In the genomic region with DNA sequence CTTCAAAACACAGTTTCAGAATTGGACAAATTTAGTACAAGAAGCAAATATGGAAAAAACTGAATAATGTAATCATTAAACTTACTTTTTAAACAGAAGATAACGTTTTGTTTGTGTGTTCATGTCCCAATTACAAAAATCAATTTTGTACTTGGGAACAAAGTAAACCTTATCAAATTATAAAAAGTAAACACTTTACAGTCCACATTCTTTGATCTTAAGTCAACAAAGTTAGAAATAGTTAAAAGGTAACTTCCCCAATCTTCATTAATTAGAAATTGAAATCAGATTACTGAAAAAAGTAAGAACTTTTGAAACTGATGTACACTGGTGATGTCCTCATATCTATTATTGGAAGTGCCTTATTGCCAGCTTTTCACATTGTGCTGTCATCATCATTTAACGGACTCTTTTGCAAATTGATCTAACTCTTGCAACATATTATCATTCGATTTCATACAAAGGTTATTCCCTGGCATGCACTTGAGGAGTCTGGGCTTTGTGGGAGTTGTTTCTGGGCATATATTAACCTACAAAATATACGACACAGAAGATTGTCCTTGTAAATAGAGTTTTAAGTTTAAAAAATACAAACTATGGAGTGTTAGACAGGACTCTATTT, we compare ENCODE assay signal across 22 cellular contexts. TPM values are rescaled to one million over a fixed set of nuclear protein-coding genes. Genes with fewer than 3 reads are reported as not detected.
A peak's percentile ranks its signal among the peaks of the same experiment; 100 is the strongest.
DNase-seq lines count a peak whose midpoint lies in the region; ATAC-seq, FAIRE-seq and TF ChIP-seq lines count a peak whose summit lies in the region.
"Had no signal": no experiment of that assay in that cellular context is flagged by ENCODE, and none has a peak within 500 bp of the region (broad histone marks: within the 10 kb centered on the region; RNA-seq: fewer than 3 reads in every experiment).

No MANE protein-coding gene starts in this region.

- in situ Hi-C loops in K562 (cut with MboI), result no loop called here

- POLR2A ChIA-PET in K562 (lab: Yijun Ruan, JAX), result no interaction called here

- no peaks in the 10 kb centered on the region for H3K79me2 ChIP-seq in K562 (ENCODE audit: control insufficient read depth, insufficient read depth, low read length)

- H3K9me3 ChIP-seq in K562 (replicated peaks; ENCODE audit: control insufficient read depth, insufficient read depth, low read depth, low read length), result no peaks in the 10 kb centered on the region; the same call in 1 of the 2 replicates
- H3K9me3 ChIP-seq in pancreas, result no peaks in the 10 kb centered on the region
- peaks cover 0 to 6% (median 1%) of the 10 kb centered on the region in 4 donors for H3K9me3 ChIP-seq in sigmoid colon
- H3K9me3 ChIP-seq: BE2C had no signal

- no peak for TF ChIP-seq POLR2A in K562 (conservative IDR thresholded peaks at IDR 0.05)
- TF ChIP-seq POLR2A in sigmoid colon (IDR thresholded peaks at IDR 0.05), result no peak

- BruUV-seq in K562 (replicated peaks; lab: Mats Ljungman, UMichigan), result no TSS peak

- H3K9ac ChIP-seq in K562 (ENCODE audit: insufficient read depth in 1 of 2, low read depth in 2 of 2, low read length in 2 of 2), result no peak overlapping the region

- H3K4me3 ChIP-seq in K562, result no peak overlapping the region
- no peak overlapping the region for H3K4me3 ChIP-seq in pancreas
- H3K4me3 ChIP-seq in sigmoid colon, result no peak overlapping the region
- H3K4me3 ChIP-seq: GM12878 had no signal

- H3K36me3 ChIP-seq in K562 (ENCODE audit: control insufficient read depth, insufficient read depth, low read length) (no peaks in the 10 kb centered on the region), pancreas (no peaks in the 10 kb centered on the region), sigmoid colon (no peaks in the 10 kb centered on the region)
- H3K36me3 ChIP-seq: BE2C had no signal

- H3K9me1 ChIP-seq in K562 (ENCODE audit: control insufficient read depth, insufficient read depth, low read length), result no peaks in the 10 kb centered on the region

- TF ChIP-seq EP300 in K562 (IDR thresholded peaks at IDR 0.05; ENCODE audit: low read length) (no peak), sigmoid colon (IDR thresholded peaks at IDR 0.05) (no peak)

- no peak overlapping the region for H3K27ac ChIP-seq in K562 (ENCODE audit: extremely low read depth, low read depth, low read length)
- peak overlapping the region in 1 of 4 donors; percentile 39 for H3K27ac ChIP-seq in pancreas
- no peak overlapping the region for H3K27ac ChIP-seq in sigmoid colon
- H3K27ac ChIP-seq: 22Rv1 had no signal

- CTCF ChIA-PET in K562 (lab: Yijun Ruan, JAX; ENCODE audit: low intra/inter-chr PET ratio), result no interaction called here

- no peak for TF ChIP-seq RAD21 in K562 (CRISPR knock-in tag; conservative IDR thresholded peaks at IDR 0.05 in 1 of 2, IDR thresholded peaks at IDR 0.05 in 1 of 2)

- FAIRE-seq in A204.1 (lab: Jason Lieb, UNC), result peak; percentile 71
- FAIRE-seq in K562 (lab: Jason Lieb, UNC), result peak; percentile 37
- no peak for FAIRE-seq in pancreas (lab: Jason Lieb, UNC)
- FAIRE-seq: GM12878, GM19239, H1 had no signal

- H3K4me1 ChIP-seq in K562 (replicated peaks in 1 of 2; ENCODE audit: control insufficient read depth in 2 of 2, insufficient read depth in 2 of 2, low read length in 2 of 2), result no peaks in the 10 kb centered on the region
- peaks cover 7 to 18% (median 9%) of the 10 kb centered on the region in 3 donors for H3K4me1 ChIP-seq in pancreas
- no peaks in the 10 kb centered on the region for H3K4me1 ChIP-seq in sigmoid colon
- H3K4me1 ChIP-seq: BE2C had no signal

- DNase-seq in K562 (ENCODE audit: extremely low read depth in 1 of 4, low spot score in 3 of 4) (no peak), left lobe of liver (ENCODE audit: low spot score) (no peak), pancreas (no peak), sigmoid colon (no peak), NCI-H226 (no peak)
- DNase-seq in stimulated activated CD8-positive, alpha-beta memory T cell treated with anti-CD3 and anti-CD28 coated beads, Interleukin-4, amount 100 ng/mL, for 48 hours, result no peak
- DNase-seq: BE2C; C1 segment of cervical spinal cord; CD4-positive, CD25-positive, alpha-beta regulatory T cell; CD8-positive, alpha-beta memory T cell; COR-L47; DMS 273 treated with DMSO at 0.1 percent for 48 hours; DMS53; DND-41; EL; H9 had no signal

- WGBS in K562 (ENCODE audit: insufficient coverage, low coverage, missing lambda C conversion rate), result 2% methylated on average over 4 of the region's 4 CpGs
- WGBS in pancreas, 2 donors, result 10 to 12% methylated on average over 4 of the region's 4 CpGs
- WGBS in sigmoid colon, 2 donors, result 39 to 52% methylated on average over 4 of the region's 4 CpGs

- H2AFZ ChIP-seq in K562 (ENCODE audit: low read depth, low read length), result no peak overlapping the region

- H3K27me3 ChIP-seq in K562 (ENCODE audit: control insufficient read depth in 2 of 2, insufficient read depth in 2 of 2, low read length in 2 of 2) (no peaks in the 10 kb centered on the region), pancreas (no peaks in the 10 kb centered on the region), sigmoid colon (no peaks in the 10 kb centered on the region)
- H3K27me3 ChIP-seq: BE2C had no signal

- no peak overlapping the region for H3K4me2 ChIP-seq in K562 (ENCODE audit: insufficient read depth, low read length)

- intact Hi-C loops in K562 (cut with micrococcal nuclease) (no loop called here), pancreas (cut with DNase I) (no loop called here), sigmoid colon (cut with DNase I) (no loop called here)

- TF ChIP-seq CTCF in K562 (IDR thresholded peaks at IDR 0.05 in 2 of 3, conservative IDR thresholded peaks at IDR 0.05 in 1 of 3; ENCODE audit: insufficient read depth in 2 of 3, low read depth in 1 of 3, low read length in 3 of 3), result no peak
- TF ChIP-seq CTCF in pancreas (IDR thresholded peaks at IDR 0.05), result no peak
- TF ChIP-seq CTCF in sigmoid colon (IDR thresholded peaks at IDR 0.05), result no peak

- no peak for ATAC-seq in K562
- peak; percentile 54 for ATAC-seq in left lobe of liver
- ATAC-seq in pancreas, result peak in 3 of 4 donors; percentile 61 to 80 (median 76)
- ATAC-seq: GM12878 had no signal

- no peaks in the 10 kb centered on the region for H4K20me1 ChIP-seq in K562 (replicated peaks; ENCODE audit: control insufficient read depth, insufficient read depth, low read length)

RNA-seq across cellular contexts. Expression of a gene that starts 15.1 kb away (rescaled TPM):
- total RNA-seq in K562 (2011; cell fraction: chromatin; rRNA removed; ENCODE audit: low replicate concordance), result 1.00 and 1.8 TPM in 2 replicates
- total RNA-seq in K562 (2011; cell fraction: nucleolus; rRNA removed), result 0.83 and 0.92 TPM in 2 replicates
- total RNA-seq in K562 (2011; cell fraction: nucleoplasm; rRNA removed), result 0.73 and 3.0 TPM in 2 replicates
- total RNA-seq in K562 (2014; rRNA removed) (not detected in 2 replicates), K562 (2014; rRNA removed; fragmentation: Illumina TruSeq; extraction: Trizol) (0.18 TPM in 1 of 2 replicates, not detected in the other), K562 (2015; rRNA removed; fragmentation: Illumina TruSeq; extraction: Trizol) (0.23 and 0.33 TPM in 2 replicates), K562 (2021) (1.0 and 1.6 TPM in 2 replicates), left lobe of liver (3,844 TPM), pancreas (10 to 100 TPM in 1 of 6 donors, 1 to 10 TPM in 5; 4.6 to 10.1 (median 7.0) TPM), sigmoid colon (1 to 10 TPM; 1.2 to 7.2 (median 4.5) TPM)
- polyA plus RNA-seq in K562 (2011; rRNA removed) (0.18 and 0.83 TPM in 2 replicates), K562 (2014; fragmentation: Illumina TruSeq; extraction: Trizol) (0.19 TPM in 2 replicates), K562 (2014; fragmentation: Nextera tagmentation; extraction: Ambion mirVana) (under 1 TPM in 1 of 2 experiments, not detected in 1; 0.07 TPM), K562 (2014; rRNA removed) (0.45 TPM in 1 of 2 replicates, not detected in the other), pancreas (1 to 10 TPM; 7.5 to 9.9 TPM), sigmoid colon (under 1 TPM in 1 of 3 donors, not detected in 2; 0.66 TPM)
- polyA plus RNA-seq in K562 (2011; cell fraction: cytosol; rRNA removed), result 0.18 and 0.55 TPM in 2 replicates
- 2.8 and 5.2 TPM in 2 replicates for polyA plus RNA-seq in K562 (2011; cell fraction: nucleus; rRNA removed)
- polyA plus RNA-seq in K562 (2012), result 0.22 and 0.64 TPM in 2 replicates
- polyA minus RNA-seq in K562 (2011; rRNA and poly(A)+ RNA removed), result not detected in 2 replicates
- not detected in 2 replicates for polyA minus RNA-seq in K562 (2011; cell fraction: cytosol; rRNA and poly(A)+ RNA removed)
- polyA minus RNA-seq in K562 (2011; cell fraction: nucleus; rRNA and poly(A)+ RNA removed), result 0.13 and 1.1 TPM in 2 replicates
- total RNA-seq: H1 had no signal

RNA-seq across cellular contexts. Expression of a gene that starts 53.4 kb away (rescaled TPM):
- total RNA-seq in K562 (2011; cell fraction: chromatin; rRNA removed; ENCODE audit: low replicate concordance), result not detected in 2 replicates
- total RNA-seq in K562 (2011; cell fraction: nucleolus; rRNA removed), result not detected in 2 replicates
- not detected in 2 replicates for total RNA-seq in K562 (2011; cell fraction: nucleoplasm; rRNA removed)
- total RNA-seq in K562 (2014; rRNA removed) (0.08 TPM in 1 of 2 replicates, not detected in the other), K562 (2014; rRNA removed; fragmentation: Illumina TruSeq; extraction: Trizol) (not detected in 2 replicates), K562 (2015; rRNA removed; fragmentation: Illumina TruSeq; extraction: Trizol) (not detected in 2 replicates), K562 (2021) (not detected in 2 replicates), left lobe of liver (2.4 TPM), pancreas (1 to 10 TPM in 2 of 6 donors, under 1 TPM in 4; 0.69 to 1.7 (median 0.98) TPM), sigmoid colon (1 to 10 TPM in 1 of 4 donors, not detected in 3; 6.1 TPM)
- polyA plus RNA-seq in K562 (2011; rRNA removed) (not detected in 2 replicates), K562 (2014; fragmentation: Illumina TruSeq; extraction: Trizol) (not detected in 2 replicates), K562 (2014; fragmentation: Nextera tagmentation; extraction: Ambion mirVana) (not detected), K562 (2014; rRNA removed) (not detected in 2 replicates), pancreas (1 to 10 TPM; 5.3 to 8.3 TPM), sigmoid colon (1 to 10 TPM in 1 of 3 donors, under 1 TPM in 1, not detected in 1; 0.15 to 1.2 TPM)
- polyA plus RNA-seq in K562 (2011; cell fraction: cytosol; rRNA removed), result not detected in 2 replicates
- polyA plus RNA-seq in K562 (2011; cell fraction: nucleus; rRNA removed), result not detected in 2 replicates
- polyA plus RNA-seq in K562 (2012), result 0.08 and 0.37 TPM in 2 replicates
- not detected in 2 replicates for polyA minus RNA-seq in K562 (2011; rRNA and poly(A)+ RNA removed)
- polyA minus RNA-seq in K562 (2011; cell fraction: cytosol; rRNA and poly(A)+ RNA removed), result not detected in 2 replicates
- polyA minus RNA-seq in K562 (2011; cell fraction: nucleus; rRNA and poly(A)+ RNA removed), result not detected in 2 replicates
- total RNA-seq: G401, GM12878, H1, H9 had no signal
- polyA plus RNA-seq: GM12878, H1 had no signal

RNA-seq across cellular contexts. Expression of a gene that starts 58.3 kb away (rescaled TPM):
- 87.0 and 88.3 TPM in 2 replicates for total RNA-seq in K562 (2011; cell fraction: chromatin; rRNA removed; ENCODE audit: low replicate concordance)
- 46.7 and 54.5 TPM in 2 replicates for total RNA-seq in K562 (2011; cell fraction: nucleolus; rRNA removed)
- 44.7 and 52.3 TPM in 2 replicates for total RNA-seq in K562 (2011; cell fraction: nucleoplasm; rRNA removed)
- total RNA-seq in K562 (2014; rRNA removed) (2.8 and 3.2 TPM in 2 replicates), K562 (2014; rRNA removed; fragmentation: Illumina TruSeq; extraction: Trizol) (2.6 and 2.7 TPM in 2 replicates), K562 (2015; rRNA removed; fragmentation: Illumina TruSeq; extraction: Trizol) (4.5 and 4.9 TPM in 2 replicates), K562 (2021) (4.4 and 5.5 TPM in 2 replicates), left lobe of liver (0.53 TPM), pancreas (1 to 10 TPM in 5 of 6 donors, under 1 TPM in 1; 0.95 to 3.9 (median 2.6) TPM), sigmoid colon (1 to 10 TPM; 1.3 to 4.7 (median 3.4) TPM)
- polyA plus RNA-seq in K562 (2011; rRNA removed) (4.5 and 14.0 TPM in 2 replicates), K562 (2014; fragmentation: Illumina TruSeq; extraction: Trizol) (4.7 and 6.5 TPM in 2 replicates), K562 (2014; fragmentation: Nextera tagmentation; extraction: Ambion mirVana) (under 1 TPM; 0.18 to 0.29 TPM), K562 (2014; rRNA removed) (4.2 and 4.9 TPM in 2 replicates), pancreas (1 to 10 TPM; 1.2 to 3.9 TPM), sigmoid colon (under 1 TPM in 1 of 3 donors, not detected in 2; 0.99 TPM)
- 1.7 and 5.6 TPM in 2 replicates for polyA plus RNA-seq in K562 (2011; cell fraction: cytosol; rRNA removed)
- polyA plus RNA-seq in K562 (2011; cell fraction: nucleus; rRNA removed), result 42.0 and 78.3 TPM in 2 replicates
- polyA plus RNA-seq in K562 (2012), result 15.1 and 17.5 TPM in 2 replicates
- 3.4 and 4.8 TPM in 2 replicates for polyA minus RNA-seq in K562 (2011; rRNA and poly(A)+ RNA removed)
- 1.5 and 2.5 TPM in 2 replicates for polyA minus RNA-seq in K562 (2011; cell fraction: cytosol; rRNA and poly(A)+ RNA removed)
- polyA minus RNA-seq in K562 (2011; cell fraction: nucleus; rRNA and poly(A)+ RNA removed), result 7.1 and 13.8 TPM in 2 replicates

Comparison
In these comparisons a context has a peak if more than half of its experiments do, and no peak if none do; other contexts are left out.
1. RNA of a gene that starts 15.1 kb away (total RNA-seq): 3,844 TPM in left lobe of liver (single experiment); 4.6 to 10.1 TPM in pancreas, 1.2 to 7.2 TPM in sigmoid colon and 0.18 to 3.0 TPM in K562; every median in the first group is over 100 times any median in the second.